In genomic region chr3:151265866-151266265, GRCh38 we compare ENCODE assay signal across 10 cellular contexts. TPM values are rescaled to one million over a fixed set of nuclear protein-coding genes. Genes with fewer than 3 reads are reported as not detected.
A peak's percentile ranks its signal among the peaks of the same experiment; 100 is the strongest.
DNase-seq lines count a peak whose midpoint lies in the region; ATAC-seq and TF ChIP-seq lines count a peak whose summit lies in the region.
"Had no signal": no experiment of that assay in that cellular context is flagged by ENCODE, and none has a peak within 500 bp of the region (broad histone marks: within the 10 kb centered on the region; RNA-seq: fewer than 3 reads in every experiment).

No MANE protein-coding gene starts in this region.

- peaks cover 0 to 9% of the 10 kb centered on the region in 2 donors for H3K9me3 Mint-ChIP-seq in stimulated activated naive CD8-positive, alpha-beta T cell treated with anti-CD3 and anti-CD28 coated beads, Interleukin-15, amount 100 ng/mL, for 72 hours
- H3K9me3 Mint-ChIP-seq in glutamatergic neuron (ENCODE audit: unreplicated experiment): peaks cover 1% of the 10 kb centered on the region

- H4K8ac ChIP-seq in mesenchymal stem cell (ENCODE audit: low read length): no peak overlapping the region

- WGBS in mesenchymal stem cell: 77% methylated on average over 5 of the region's 5 CpGs

- H3K23ac ChIP-seq in mesenchymal stem cell (ENCODE audit: low read length in 2 of 2): no peak overlapping the region

- no peak overlapping the region for H3K4me2 ChIP-seq in mesenchymal stem cell (ENCODE audit: low read length, poor library complexity, severe bottlenecking)
- H3K4me2 ChIP-seq: KMS-11 had no signal

- H3K4me3 ChIP-seq in mesenchymal stem cell (ENCODE audit: insufficient read depth in 1 of 2, low read depth in 1 of 2, low read length in 2 of 2): no peak overlapping the region
- H3K4me3 ChIP-seq: cardiac muscle cell had no signal

- no peaks in the 10 kb centered on the region for H3K79me1 ChIP-seq in mesenchymal stem cell (replicated peaks; ENCODE audit: low read length, poor library complexity, severe bottlenecking)

- DNase-seq in NCI-H69 (lab: John Stamatoyannopoulos, UW) (peak; percentile 2), mesenchymal stem cell (peak; percentile 57), cerebellar cortex (ENCODE audit: low spot score) (no peak), posterior vena cava (ENCODE audit: low spot score) (no peak), glutamatergic neuron (no peak)
- DNase-seq in stimulated activated naive CD8-positive, alpha-beta T cell treated with anti-CD3 and anti-CD28 coated beads, Interleukin-15, amount 100 ng/mL, for 72 hours: no peak

- peak overlapping the region in 1 of 2 experiments; percentile 25 for H3K18ac ChIP-seq in mesenchymal stem cell (ENCODE audit: low read depth in 1 of 2, low read length in 2 of 2)

- H2BK120ac ChIP-seq in mesenchymal stem cell (ENCODE audit: low read depth, low read length): no peak overlapping the region

- H4K91ac ChIP-seq in mesenchymal stem cell (ENCODE audit: low read length): no peak overlapping the region

- H3K27ac ChIP-seq in mesenchymal stem cell (ENCODE audit: low read length, poor library complexity, severe bottlenecking): no peak overlapping the region
- H3K27ac ChIP-seq: cardiac muscle cell, KMS-11 had no signal

- H2AK5ac ChIP-seq in mesenchymal stem cell (ENCODE audit: low read length, severe bottlenecking): no peak overlapping the region

- no peaks in the 10 kb centered on the region for H3K27me3 Mint-ChIP-seq in stimulated activated naive CD8-positive, alpha-beta T cell treated with anti-CD3 and anti-CD28 coated beads, Interleukin-15, amount 100 ng/mL, for 72 hours
- no peaks in the 10 kb centered on the region for H3K27me3 Mint-ChIP-seq in glutamatergic neuron (ENCODE audit: unreplicated experiment)

- no peak overlapping the region for H3K9ac ChIP-seq in mesenchymal stem cell (ENCODE audit: low read length)
- H3K9ac ChIP-seq: KMS-11 had no signal

- intact Hi-C loops in posterior vena cava (cut with DNase I): no loop called here

- no peak overlapping the region for H3K4ac ChIP-seq in mesenchymal stem cell (ENCODE audit: low read depth in 1 of 2, low read length in 2 of 2)

- no peak for TF ChIP-seq CTCF in glutamatergic neuron (IDR thresholded peaks at IDR 0.05; ENCODE audit: partially characterized antibody, unreplicated experiment)

- H2BK15ac ChIP-seq in mesenchymal stem cell (ENCODE audit: low read depth, poor library complexity, severe bottlenecking): no peak overlapping the region

- ATAC-seq in GM19025 (IDR thresholded peaks at IDR 0.05; ENCODE audit: low read depth, unreplicated experiment) (peak; percentile 99), HG02840 (IDR thresholded peaks at IDR 0.05; ENCODE audit: low FRiP score, unreplicated experiment) (peak; percentile 88)
- ATAC-seq in stimulated activated naive CD8-positive, alpha-beta T cell treated with anti-CD3 and anti-CD28 coated beads, Interleukin-15, amount 100 ng/mL, for 72 hours: no peak

- no peaks in the 10 kb centered on the region for H3K36me3 Mint-ChIP-seq in glutamatergic neuron (ENCODE audit: unreplicated experiment)

- H3K36me3 ChIP-seq in mesenchymal stem cell (ENCODE audit: control insufficient read depth in 1 of 2, insufficient read depth in 2 of 2, low read depth in 1 of 2, low read length in 2 of 2): no peaks in the 10 kb centered on the region
- H3K36me3 ChIP-seq: cardiac muscle cell had no signal

- no peak overlapping the region for H3K27ac Mint-ChIP-seq in stimulated activated naive CD8-positive, alpha-beta T cell treated with anti-CD3 and anti-CD28 coated beads, Interleukin-15, amount 100 ng/mL, for 72 hours
- no peak overlapping the region for H3K27ac Mint-ChIP-seq in glutamatergic neuron (ENCODE audit: unreplicated experiment)

- H3K4me3 Mint-ChIP-seq in stimulated activated naive CD8-positive, alpha-beta T cell treated with anti-CD3 and anti-CD28 coated beads, Interleukin-15, amount 100 ng/mL, for 72 hours: no peak overlapping the region
- no peak overlapping the region for H3K4me3 Mint-ChIP-seq in glutamatergic neuron (ENCODE audit: unreplicated experiment)

- no peak overlapping the region for H2BK5ac ChIP-seq in mesenchymal stem cell (ENCODE audit: low read depth, low read length, poor library complexity, severe bottlenecking)

- H3K27me3 ChIP-seq in mesenchymal stem cell (ENCODE audit: control insufficient read depth in 1 of 2, insufficient read depth in 1 of 2, low read length in 2 of 2): peaks cover 0 to 14% of the 10 kb centered on the region in 2 experiments
- H3K27me3 ChIP-seq: cardiac muscle cell had no signal

- H2AFZ ChIP-seq in mesenchymal stem cell (ENCODE audit: low read depth, low read length): no peak overlapping the region

- peaks cover 27% of the 10 kb centered on the region for H3K4me1 Mint-ChIP-seq in stimulated activated naive CD8-positive, alpha-beta T cell treated with anti-CD3 and anti-CD28 coated beads, Interleukin-15, amount 100 ng/mL, for 72 hours
- H3K4me1 Mint-ChIP-seq in glutamatergic neuron (ENCODE audit: low read depth, unreplicated experiment): no peaks in the 10 kb centered on the region

- no peaks in the 10 kb centered on the region for H3K4me1 ChIP-seq in mesenchymal stem cell (ENCODE audit: control insufficient read depth, insufficient read depth, low read depth, low read length)

- H2BK12ac ChIP-seq in mesenchymal stem cell (ENCODE audit: low read length in 2 of 2): peak overlapping the region in 1 of 2 experiments; percentile 49

- H3K9me3 ChIP-seq in mesenchymal stem cell (ENCODE audit: control insufficient read depth, low read length): no peaks in the 10 kb centered on the region

- no peak overlapping the region for H3K14ac ChIP-seq in mesenchymal stem cell (ENCODE audit: low read length in 2 of 2)

RNA-seq across cellular contexts. Expression of gene P2RY14, which starts 12.5 kb away (rescaled TPM):
- 4.2 TPM for polyA plus RNA-seq in mesenchymal stem cell (2013, experiment 1 of 2)
- polyA plus RNA-seq in mesenchymal stem cell (2013, experiment 2 of 2): 4.0 TPM
- 1 to 10 TPM; 1.4 to 5.3 TPM for total RNA-seq in posterior vena cava
- not detected for total RNA-seq in glutamatergic neuron (ENCODE audit: unreplicated experiment)

RNA-seq across cellular contexts. Expression of gene GPR87, which starts 50.8 kb away (rescaled TPM):
- 0.07 TPM for polyA plus RNA-seq in mesenchymal stem cell (2013, experiment 1 of 2)
- polyA plus RNA-seq in mesenchymal stem cell (2013, experiment 2 of 2): 0.11 TPM
- total RNA-seq in posterior vena cava (not detected), glutamatergic neuron (ENCODE audit: unreplicated experiment) (not detected)
- total RNA-seq: cardiac muscle cell had no signal
- polyA plus RNA-seq: cardiac muscle cell had no signal

Comparison
In these comparisons a context has a peak if more than half of its experiments do, and no peak if none do; other contexts are left out.
1. DNase-seq: peak in NCI-H69 (single experiment) and mesenchymal stem cell (single experiment); none in stimulated activated naive CD8-positive, alpha-beta T cell treated with anti-CD3 and anti-CD28 coated beads, Interleukin-15, amount 100 ng/mL, for 72 hours (0 of 2), cerebellar cortex (single experiment), posterior vena cava (single experiment) and glutamatergic neuron (single experiment).